In genomic region chr3:63746211-63746610, GRCh38 we compare ENCODE assay signal across 29 cellular contexts.
"Had no signal": no experiment of that assay in that cellular context is flagged by ENCODE, and none has a peak within 500 bp of the region (broad histone marks: within the 10 kb centered on the region; RNA-seq: fewer than 3 reads in every experiment).

No MANE protein-coding gene starts in this region.

- H3K27me3 ChIP-seq: adrenal gland, ascending aorta, body of pancreas, brain microvascular endothelial cell, breast epithelium, cardiac muscle cell had no signal

- H3K9me3 ChIP-seq: adrenal gland, ascending aorta, body of pancreas, breast epithelium had no signal

- H3K36me3 ChIP-seq: adrenal gland, ascending aorta, brain microvascular endothelial cell, breast epithelium, cardiac muscle cell had no signal

- H3K4me3 ChIP-seq: adrenal gland, ascending aorta, body of pancreas, breast epithelium, cardiac muscle cell had no signal

- H3K27ac ChIP-seq: adrenal gland, ascending aorta, body of pancreas, brain microvascular endothelial cell, breast epithelium, cardiac muscle cell had no signal

- DNase-seq: activated effector memory CD4-positive, alpha-beta T cell treated with anti-CD3 and anti-CD28 coated beads, Interleukin-2, amount 50 U/mL, for 16 hours; activated effector memory CD4-positive, alpha-beta T cell treated with Interleukin-2 at 50 U/mL for 16 hours; activated gamma-delta T cell; activated gamma-delta T cell treated with Interleukin-2 at 50 U/mL for 16 hours; activated naive CD4-positive, alpha-beta T cell; activated naive CD4-positive, alpha-beta T cell treated with anti-CD3 and anti-CD28 coated beads for 36 hours; activated naive CD4-positive, alpha-beta T cell treated with anti-CD3 and anti-CD28 coated beads, Interleukin-2, amount 10 ng/mL, durations not matched to agents 7 days and 5 days; activated naive CD4-positive, alpha-beta T cell treated with anti-CD3 and anti-CD28 coated beads, Interleukin-2, amount 50 U/mL, for 16 hours; activated naive CD4-positive, alpha-beta T cell treated with Interleukin-2 at 50 U/mL for 16 hours; activated naive CD8-positive, alpha-beta T cell treated with anti-CD3 and anti-CD28 coated beads for 36 hours; activated naive CD8-positive, alpha-beta T cell treated with anti-CD3 and anti-CD28 coated beads, Interleukin-2, amount 10 ng/mL, durations not matched to agents 7 days and 5 days; activated naive CD8-positive, alpha-beta T cell treated with anti-CD3 and anti-CD28 coated beads, Interleukin-2, amount 50 U/mL, for 24 hours; activated T-cell treated with anti-CD3 and anti-CD28 coated beads, Interleukin-2, amount 50 U/mL, for 1 hour; activated T-cell treated with anti-CD3 and anti-CD28 coated beads, Interleukin-2, amount 50 U/mL, for 24 hours; activated T-cell treated with anti-CD3 and anti-CD28 coated beads, Interleukin-2, amount 50 U/mL, for 4 hours; activated T-cell treated with anti-CD3 and anti-CD28 coated beads, Interleukin-2, amount 50 U/mL, for 48 hours; activated T-cell treated with anti-CD3 and anti-CD28 coated beads, Interleukin-2, amount 50 U/mL, for 72 hours; adrenal gland; amniotic stem cell; amygdala; anterior cingulate cortex; aorta; body of pancreas; brain microvascular endothelial cell; central memory CD4-positive, alpha-beta T cell; cerebellar nuclear complex had no signal
